Comparison of ENCODE assay signal across 20 cellular contexts in genomic region chr21:28799926-28800325, GRCh38.
"Had no signal": no experiment of that assay in that cellular context is flagged by ENCODE, and none has a peak within 500 bp of the region (broad histone marks: within the 10 kb centered on the region; RNA-seq: fewer than 3 reads in every experiment).

No MANE protein-coding gene starts in this region.

- DNase-seq: effector memory CD8-positive, alpha-beta T cell; esophagus squamous epithelium; foreskin fibroblast; kidney; left cardiac atrium; left ventricle myocardium inferior; lower lobe of right lung; mesendoderm; naive thymus-derived CD4-positive, alpha-beta T cell; nephron progenitor cell; stimulated activated CD4-positive, alpha-beta T cell treated with anti-CD3 and anti-CD28 coated beads, Interleukin-12 subunit alpha, Interleukin-12 subunit beta, amount 100 ng/mL, for 4 hours; stimulated activated naive CD4-positive, alpha-beta T cell treated with Interleukin-2 at 50 U/mL for 16 hours; thyroid gland; upper lobe of left lung; uterus had no signal

- H3K4me3 ChIP-seq: esophagus squamous epithelium, left ventricle myocardium inferior, lower lobe of right lung, prostate gland, skin epidermis, thyroid gland, upper lobe of left lung, uterus had no signal

- H3K27me3 ChIP-seq: esophagus squamous epithelium, thyroid gland, upper lobe of left lung, uterus had no signal

- H3K9ac ChIP-seq: parathyroid adenoma had no signal

- H3K27me3 Mint-ChIP-seq: effector memory CD8-positive, alpha-beta T cell; naive thymus-derived CD4-positive, alpha-beta T cell had no signal

- ATAC-seq: effector memory CD8-positive, alpha-beta T cell; left cardiac atrium; lower lobe of right lung; naive thymus-derived CD4-positive, alpha-beta T cell; sciatic nerve had no signal

- H2AFZ ChIP-seq: parathyroid adenoma had no signal

- H3K79me2 ChIP-seq: parathyroid adenoma had no signal

- H3K27ac ChIP-seq: epithelial cell of prostate, left ventricle myocardium inferior, lower lobe of right lung, parathyroid adenoma, prostate gland, skin epidermis, thyroid gland, upper lobe of left lung, uterus had no signal

- H3K9me3 Mint-ChIP-seq: effector memory CD8-positive, alpha-beta T cell had no signal

- H3K9me3 ChIP-seq: esophagus squamous epithelium, left ventricle myocardium inferior, lower lobe of right lung, prostate gland, thyroid gland, upper lobe of left lung, uterus had no signal

- H3K36me3 ChIP-seq: esophagus squamous epithelium, left ventricle myocardium inferior, lower lobe of right lung, prostate gland, thyroid gland, upper lobe of left lung, uterus had no signal

- H3K4me3 Mint-ChIP-seq: effector memory CD8-positive, alpha-beta T cell; naive thymus-derived CD4-positive, alpha-beta T cell; nephron progenitor cell had no signal

- FAIRE-seq: kidney had no signal

- H3K4me1 ChIP-seq: lower lobe of right lung, parathyroid adenoma, prostate gland, thyroid gland, upper lobe of left lung had no signal

- H3K27ac Mint-ChIP-seq: naive thymus-derived CD4-positive, alpha-beta T cell; nephron progenitor cell had no signal
